11 cellular contexts compared by ENCODE assay signal in genomic region chr16:73016488-73016830, GRCh38. TPM values are rescaled to one million over a fixed set of nuclear protein-coding genes. Genes with fewer than 3 reads are reported as not detected.
DNase-seq lines count a peak whose midpoint lies in the region; ATAC-seq and TF ChIP-seq lines count a peak whose summit lies in the region.
"Had no signal": no experiment of that assay in that cellular context is flagged by ENCODE, and none has a peak within 500 bp of the region (broad histone marks: within the 10 kb centered on the region; RNA-seq: fewer than 3 reads in every experiment).

No MANE protein-coding gene starts in this region.

- no peaks in the 10 kb centered on the region for H3K27me3 Mint-ChIP-seq in CD8-positive, alpha-beta T cell (ENCODE audit: low read depth)

- no peaks in the 10 kb centered on the region for H3K9me3 ChIP-seq in psoas muscle
- H3K9me3 ChIP-seq in CD8-positive, alpha-beta T cell (ENCODE audit: low read length), result no peaks in the 10 kb centered on the region
- H3K9me3 ChIP-seq: gastroesophageal sphincter, neutrophil had no signal

- H3K9me3 Mint-ChIP-seq in CD8-positive, alpha-beta T cell, result no peaks in the 10 kb centered on the region

- no peak overlapping the region for H3K4me3 Mint-ChIP-seq in CD8-positive, alpha-beta T cell

- no peaks in the 10 kb centered on the region for H3K36me3 Mint-ChIP-seq in CD8-positive, alpha-beta T cell

- no peak overlapping the region for H3K27ac Mint-ChIP-seq in CD8-positive, alpha-beta T cell

- ATAC-seq in GM18868 (IDR thresholded peaks at IDR 0.05; ENCODE audit: unreplicated experiment) (peak; percentile 66), HG02678 (IDR thresholded peaks at IDR 0.05; ENCODE audit: unreplicated experiment) (peak; percentile 50), psoas muscle (peak in 2 of 4 donors; percentile 31 to 55)
- no peak for ATAC-seq in CD8-positive, alpha-beta T cell
- ATAC-seq: gastroesophageal sphincter had no signal

- H3K4me1 ChIP-seq in psoas muscle, result peaks cover 72% of the 10 kb centered on the region
- no peaks in the 10 kb centered on the region for H3K4me1 ChIP-seq in CD8-positive, alpha-beta T cell (ENCODE audit: insufficient read depth, low read length)

- no peaks in the 10 kb centered on the region for H3K36me3 ChIP-seq in psoas muscle (ENCODE audit: insufficient read depth in 1 of 2, low read depth in 1 of 2)
- no peaks in the 10 kb centered on the region for H3K36me3 ChIP-seq in CD8-positive, alpha-beta T cell (ENCODE audit: insufficient read depth, low read length)
- H3K36me3 ChIP-seq: gastroesophageal sphincter, neutrophil had no signal

- H3K27ac ChIP-seq in psoas muscle (peak overlapping the region; percentile 55), RWPE1 (no peak overlapping the region)
- H3K27ac ChIP-seq in CD8-positive, alpha-beta T cell (ENCODE audit: low read depth, low read length), result no peak overlapping the region
- H3K27ac ChIP-seq: gastroesophageal sphincter, neutrophil had no signal

- POLR2A ChIA-PET in CD8-positive, alpha-beta T cell (lab: Charles Lee), result no interaction called here
- POLR2A ChIA-PET in RWPE1 (lab: Yijun Ruan, JAX; ENCODE audit: low non-redundant PET), result no interaction called here

- DNase-seq in MV-4-11 (lab: John Stamatoyannopoulos, UW) (peak; percentile 66), psoas muscle (no peak), amniotic stem cell (lab: John Stamatoyannopoulos, UW) (no peak), RWPE1 (ENCODE audit: low spot score) (no peak), GDM1 (lab: John Stamatoyannopoulos, UW) (no peak)
- no peak for DNase-seq in CD8-positive, alpha-beta T cell
- DNase-seq: NCI-H1092 treated with DMSO at 0.1 percent for 48 hours had no signal

- CTCF ChIA-PET in CD8-positive, alpha-beta T cell (lab: Charles Lee), result no interaction called here
- CTCF ChIA-PET in RWPE1 (lab: Yijun Ruan, JAX), result no interaction called here

- TF ChIP-seq CTCF in psoas muscle (IDR thresholded peaks at IDR 0.05) (no peak), RWPE1 (conservative IDR thresholded peaks at IDR 0.05; ENCODE audit: low read depth) (no peak)
- TF ChIP-seq CTCF in CD8-positive, alpha-beta T cell (IDR thresholded peaks at IDR 0.05), result no peak

- H3K4me3 ChIP-seq in psoas muscle, result no peak overlapping the region
- H3K4me3 ChIP-seq in CD8-positive, alpha-beta T cell (ENCODE audit: low read depth, low read length), result no peak overlapping the region
- H3K4me3 ChIP-seq: gastroesophageal sphincter had no signal

- no peaks in the 10 kb centered on the region for H3K27me3 ChIP-seq in psoas muscle (ENCODE audit: insufficient read depth in 3 of 3, low read length in 2 of 3)
- H3K27me3 ChIP-seq in CD8-positive, alpha-beta T cell (ENCODE audit: insufficient read depth, low read length), result no peaks in the 10 kb centered on the region
- H3K27me3 ChIP-seq: gastroesophageal sphincter, neutrophil had no signal

- WGBS in psoas muscle, 3 donors, result 86 to 90% (median 86%) methylated on average over 2 of the region's 2 CpGs

- H3K4me1 Mint-ChIP-seq in CD8-positive, alpha-beta T cell (ENCODE audit: low read depth), result no peaks in the 10 kb centered on the region

- intact Hi-C loops in psoas muscle (cut with DNase I), result no loop called here
- intact Hi-C loops in CD8-positive, alpha-beta T cell (cut with DNase I, micrococcal nuclease), result no loop called here

RNA-seq across cellular contexts. Expression of gene ZFHX3, which starts 31.5 kb away (rescaled TPM):
- total RNA-seq in psoas muscle, result 10 to 100 TPM; 10.6 to 36.9 (median 26.2) TPM
- polyA plus RNA-seq in psoas muscle, result 10 to 100 TPM in 1 of 3 donors, 1 to 10 TPM in 2; 3.3 to 11.5 (median 5.2) TPM
- under 1 TPM; 0.22 to 0.33 TPM for total RNA-seq in CD8-positive, alpha-beta T cell

Comparison
In these comparisons a context has a peak if more than half of its experiments do, and no peak if none do; other contexts are left out.
1. RNA of gene ZFHX3, which starts 31.5 kb away (total RNA-seq): 10.6 to 36.9 TPM in psoas muscle; 0.22 to 0.33 TPM in CD8-positive, alpha-beta T cell; every median in the first group is over 4 times any median in the second.